Comparison of ENCODE assay signal across 11 cellular contexts in genomic region chr6:149266659-149267058, GRCh38. TPM values are rescaled to one million over a fixed set of nuclear protein-coding genes. Genes with fewer than 3 reads are reported as not detected.
DNase-seq lines count a peak whose midpoint lies in the region; ATAC-seq, FAIRE-seq and TF ChIP-seq lines count a peak whose summit lies in the region.
"Had no signal": no experiment of that assay in that cellular context is flagged by ENCODE, and none has a peak within 500 bp of the region (broad histone marks: within the 10 kb centered on the region; RNA-seq: fewer than 3 reads in every experiment).

No MANE protein-coding gene starts in this region.

- H3K4me3 Mint-ChIP-seq in activated CD8-positive, alpha-beta memory T cell treated with anti-CD3 and anti-CD28 coated beads, Interleukin-2, amount 10 ng/mL, durations not matched to agents 7 days and 5 days: no peak overlapping the region

- H3K27me3 ChIP-seq in bronchial epithelial cell (ENCODE audit: control insufficient read depth, insufficient read depth, low read length): peaks cover 2% of the 10 kb centered on the region
- no peaks in the 10 kb centered on the region for H3K27me3 ChIP-seq in Karpas-422 (ENCODE audit: low read length)
- H3K27me3 ChIP-seq: colonic mucosa had no signal

- H2AFZ ChIP-seq in Karpas-422 (ENCODE audit: low read length): no peak overlapping the region

- no peak overlapping the region for H3K4me2 ChIP-seq in Karpas-422 (ENCODE audit: low read depth, low read length, poor library complexity, severe bottlenecking)

- H3K4me3 ChIP-seq in bronchial epithelial cell (ENCODE audit: low read depth, low read length) (no peak overlapping the region), Karpas-422 (ENCODE audit: low read length) (no peak overlapping the region)
- H3K4me3 ChIP-seq: colonic mucosa, HAP-1 had no signal

- H3K9ac ChIP-seq in Karpas-422 (ENCODE audit: low read length): no peak overlapping the region

- intact Hi-C loops in left colon (cut with DNase I, micrococcal nuclease): no loop called here

- peak; percentile 89 for ATAC-seq in GM18517 (IDR thresholded peaks at IDR 0.05; ENCODE audit: unreplicated experiment)
- ATAC-seq in GM21528 (IDR thresholded peaks at IDR 0.05; ENCODE audit: low FRiP score, unreplicated experiment): peak; percentile 84
- ATAC-seq in HG03196 (IDR thresholded peaks at IDR 0.05; ENCODE audit: unreplicated experiment): peak; percentile 50
- ATAC-seq in activated CD8-positive, alpha-beta memory T cell treated with anti-CD3 and anti-CD28 coated beads, Interleukin-2, amount 10 ng/mL, durations not matched to agents 7 days and 5 days: no peak
- ATAC-seq in left colon: no peak

- H3K27ac ChIP-seq in Karpas-422 (ENCODE audit: low read length): no peak overlapping the region
- H3K27ac ChIP-seq: colonic mucosa had no signal

- no peaks in the 10 kb centered on the region for H4K20me1 ChIP-seq in Karpas-422 (ENCODE audit: insufficient read depth, low read depth, low read length)

- CTCF ChIA-PET in activated CD8-positive, alpha-beta memory T cell treated with anti-CD3 and anti-CD28 coated beads, Interleukin-2, amount 10 ng/mL, durations not matched to agents 7 days and 5 days (lab: Charles Lee): no interaction called here

- no peaks in the 10 kb centered on the region for H3K9me3 ChIP-seq in Karpas-422 (ENCODE audit: low read length)
- H3K9me3 ChIP-seq: colonic mucosa, HAP-1 had no signal

- FAIRE-seq in bronchial epithelial cell (lab: Jason Lieb, UNC): peak; percentile 52

- no peaks in the 10 kb centered on the region for H3K27me3 Mint-ChIP-seq in activated CD8-positive, alpha-beta memory T cell treated with anti-CD3 and anti-CD28 coated beads, Interleukin-2, amount 10 ng/mL, durations not matched to agents 7 days and 5 days

- H3K36me3 Mint-ChIP-seq in activated CD8-positive, alpha-beta memory T cell treated with anti-CD3 and anti-CD28 coated beads, Interleukin-2, amount 10 ng/mL, durations not matched to agents 7 days and 5 days: peaks cover 4% of the 10 kb centered on the region

- peaks cover 27% of the 10 kb centered on the region for H3K4me1 Mint-ChIP-seq in activated CD8-positive, alpha-beta memory T cell treated with anti-CD3 and anti-CD28 coated beads, Interleukin-2, amount 10 ng/mL, durations not matched to agents 7 days and 5 days

- H3K79me2 ChIP-seq in Karpas-422 (ENCODE audit: low read length): no peaks in the 10 kb centered on the region

- no peak for DNase-seq in bronchial epithelial cell (ENCODE audit: low read depth)
- no peak for DNase-seq in activated CD8-positive, alpha-beta memory T cell treated with anti-CD3 and anti-CD28 coated beads, Interleukin-2, amount 10 ng/mL, durations not matched to agents 7 days and 5 days
- DNase-seq in Karpas-422: no peak
- no peak for DNase-seq in ecto neural progenitor cell (ENCODE audit: low spot score)
- DNase-seq in left colon: no peak
- DNase-seq: colonic mucosa, NCI-H2029 had no signal

- TF ChIP-seq CTCF in bronchial epithelial cell (IDR thresholded peaks at IDR 0.05; ENCODE audit: insufficient read depth, low read length, severe bottlenecking): no peak

- no peaks in the 10 kb centered on the region for H3K36me3 ChIP-seq in bronchial epithelial cell (ENCODE audit: control insufficient read depth, insufficient read depth, low read length)
- no peaks in the 10 kb centered on the region for H3K36me3 ChIP-seq in Karpas-422 (ENCODE audit: insufficient read depth, low read length)
- H3K36me3 ChIP-seq: colonic mucosa, HAP-1 had no signal

- no peak overlapping the region for H3K27ac Mint-ChIP-seq in activated CD8-positive, alpha-beta memory T cell treated with anti-CD3 and anti-CD28 coated beads, Interleukin-2, amount 10 ng/mL, durations not matched to agents 7 days and 5 days

- peaks cover 3% of the 10 kb centered on the region for H3K4me1 ChIP-seq in Karpas-422 (ENCODE audit: low read length)
- H3K4me1 ChIP-seq: colonic mucosa, HAP-1 had no signal

- H3K9me2 ChIP-seq in Karpas-422 (replicated peaks; ENCODE audit: insufficient read depth, low read length): no peaks in the 10 kb centered on the region

- peaks cover 6% of the 10 kb centered on the region for H3K9me3 Mint-ChIP-seq in activated CD8-positive, alpha-beta memory T cell treated with anti-CD3 and anti-CD28 coated beads, Interleukin-2, amount 10 ng/mL, durations not matched to agents 7 days and 5 days (ENCODE audit: low read depth)

RNA-seq across cellular contexts. Expression of gene TAB2, which starts 50.9 kb away (rescaled TPM):
- 20.5 and 25.1 TPM in 2 replicates for total RNA-seq in bronchial epithelial cell
- 100 to 1,000 TPM; 120 to 138 TPM for total RNA-seq in activated CD8-positive, alpha-beta memory T cell treated with anti-CD3 and anti-CD28 coated beads, Interleukin-2, amount 10 ng/mL, durations not matched to agents 7 days and 5 days
- 8.3 and 23.4 TPM in 2 replicates for total RNA-seq in Karpas-422 (2014; rRNA removed; shearing (Covaris generic); ENCODE audit: low replicate concordance)
- 10 to 100 TPM; 57.7 to 69.5 TPM for total RNA-seq in left colon

Comparison
In these comparisons a context has a peak if more than half of its experiments do, and no peak if none do; other contexts are left out.
1. ATAC-seq: peak in GM18517 (single experiment), GM21528 (single experiment) and HG03196 (single experiment); none in activated CD8-positive, alpha-beta memory T cell treated with anti-CD3 and anti-CD28 coated beads, Interleukin-2, amount 10 ng/mL, durations not matched to agents 7 days and 5 days (single experiment) and left colon (single experiment).